In genomic region chr7:36264123-36264916, GRCh38 we compare ENCODE assay signal across 10 cellular contexts.
DNase-seq lines count a peak whose midpoint lies in the region; ATAC-seq and TF ChIP-seq lines count a peak whose summit lies in the region.
"Had no signal": no experiment of that assay in that cellular context is flagged by ENCODE, and none has a peak within 500 bp of the region (broad histone marks: within the 10 kb centered on the region; RNA-seq: fewer than 3 reads in every experiment).

No MANE protein-coding gene starts in this region.

- H3K9me3 ChIP-seq in SK-N-SH (no peaks in the 10 kb centered on the region), liver (ENCODE audit: control insufficient read depth in 4 of 4, low read length in 3 of 4) (no peaks in the 10 kb centered on the region), aorta (ENCODE audit: control insufficient read depth, low read length) (no peaks in the 10 kb centered on the region), MG63 (no peaks in the 10 kb centered on the region; the same call in 1 of the 2 replicates)

- H3K27ac ChIP-seq in SK-N-SH (ENCODE audit: low read depth in 2 of 2, low read length in 1 of 2), result peak overlapping the region in 1 of 2 experiments; percentile 16; a peak in 1 of 4 replicates
- H3K27ac ChIP-seq in liver (ENCODE audit: low read depth in 1 of 2, low read length in 2 of 2), result peak overlapping the region; percentile 29 to 33
- peak overlapping the region; percentile 11 to 89 for H3K27ac ChIP-seq in aorta (ENCODE audit: low read depth in 1 of 2, low read length in 2 of 2)

- H3F3A ChIP-seq in SK-N-SH (replicated peaks; ENCODE audit: insufficient read depth), result no peaks in the 10 kb centered on the region

- no peaks in the 10 kb centered on the region for H3K9me2 ChIP-seq in SK-N-SH

- H4K20me1 ChIP-seq in SK-N-SH (ENCODE audit: insufficient read depth), result no peaks in the 10 kb centered on the region

- ATAC-seq in SK-N-SH treated with all-trans-retinoic acid at 6 μM for 48 hours (no peak), aorta (ENCODE audit: low FRiP score) (peak; percentile 73)

- TF ChIP-seq RAD21 in SK-N-SH (IDR thresholded peaks at IDR 0.05; ENCODE audit: low read length), result no peak
- TF ChIP-seq RAD21 in liver (IDR thresholded peaks at IDR 0.05), result no peak

- no peak for TF ChIP-seq EP300 in SK-N-SH (IDR thresholded peaks at IDR 0.05; ENCODE audit: borderline replicate concordance in 1 of 2, low read depth in 1 of 2, low read length in 1 of 2)

- no peaks in the 10 kb centered on the region for H3K79me2 ChIP-seq in SK-N-SH (ENCODE audit: insufficient read depth)

- CTCF ChIA-PET in SK-N-SH (lab: Yijun Ruan, JAX), result interaction anchor here (0.6 to 2.6 kb wide), 10 partner anchors 9 to 279 kb away, joined by 3 to 11 read pairs (median 4); no protein-coding TSS in a partner anchor

- H3K4me1 ChIP-seq in SK-N-SH (ENCODE audit: control insufficient read depth in 1 of 2, insufficient read depth in 2 of 2, low read depth in 1 of 2, low read length in 1 of 2) (peaks cover 0 to 18% of the 10 kb centered on the region in 2 experiments; a peak in 2 of 4 replicates), liver (ENCODE audit: control insufficient read depth in 4 of 4, insufficient read depth in 4 of 4, low read length in 3 of 4) (peaks cover 0 to 17% (median 9%) of the 10 kb centered on the region in 4 donors), aorta (ENCODE audit: control insufficient read depth in 1 of 2, insufficient read depth in 2 of 2, low read length in 2 of 2) (peaks cover 3 to 17% of the 10 kb centered on the region in 2 donors)

- H3K27me3 ChIP-seq in SK-N-SH (ENCODE audit: insufficient read depth) (no peaks in the 10 kb centered on the region), liver (ENCODE audit: control insufficient read depth in 4 of 4, insufficient read depth in 4 of 4, low read length in 3 of 4) (no peaks in the 10 kb centered on the region), aorta (ENCODE audit: control insufficient read depth in 1 of 2, insufficient read depth in 2 of 2, low read length in 1 of 2) (no peaks in the 10 kb centered on the region), MG63 (no peaks in the 10 kb centered on the region)

- DNase-seq in SK-N-SH (peak; percentile 21), NOMO-1 (lab: John Stamatoyannopoulos, UW; ENCODE audit: unreplicated experiment in 2 of 2) (peak; percentile 78 to 86), aorta (peak in 1 of 2 donors; percentile 65), amniotic stem cell (lab: John Stamatoyannopoulos, UW) (no peak), MG63 (no peak)
- no peak for DNase-seq in central memory CD4-positive, alpha-beta T cell
- DNase-seq: activated CD4-positive, alpha-beta memory T cell treated with anti-CD3 and anti-CD28 coated beads for 36 hours; natural killer cell had no signal

- 90% methylated on average over 8 of the region's 8 CpGs for WGBS in SK-N-SH (ENCODE audit: low lambda C conversion rate)
- WGBS in liver, result 71% methylated on average over 8 of the region's 8 CpGs
- 15 to 18% methylated on average over 8 of the region's 8 CpGs for WGBS in aorta, 2 donors

- no peaks in the 10 kb centered on the region for H3K36me3 ChIP-seq in SK-N-SH (replicated peaks in 1 of 2; ENCODE audit: control insufficient read depth in 1 of 2, insufficient read depth in 2 of 2, low read length in 1 of 2)
- H3K36me3 ChIP-seq in liver (ENCODE audit: control insufficient read depth in 4 of 4, insufficient read depth in 3 of 4, low read depth in 1 of 4, low read length in 3 of 4), result no peaks in the 10 kb centered on the region
- no peaks in the 10 kb centered on the region for H3K36me3 ChIP-seq in aorta (ENCODE audit: control insufficient read depth in 1 of 2, insufficient read depth in 2 of 2, low read length in 1 of 2)
- no peaks in the 10 kb centered on the region for H3K36me3 ChIP-seq in MG63

- H3K4me3 ChIP-seq in SK-N-SH (ENCODE audit: low read depth in 2 of 2, low read length in 1 of 2) (no peak overlapping the region), liver (ENCODE audit: low read depth in 1 of 3, low read length in 3 of 3) (no peak overlapping the region), aorta (ENCODE audit: low read length in 2 of 2) (no peak overlapping the region), MG63 (no peak overlapping the region)

- H3K9ac ChIP-seq in SK-N-SH (no peak overlapping the region), liver (ENCODE audit: low read depth in 1 of 2, low read length in 2 of 2) (no peak overlapping the region)

- no peak overlapping the region for H3K4me2 ChIP-seq in SK-N-SH

- no peak overlapping the region for H2AFZ ChIP-seq in SK-N-SH (ENCODE audit: low read depth)

- POLR2A ChIA-PET in SK-N-SH (lab: Yijun Ruan, JAX), result interaction anchor here (0.9 kb wide), 1 partner anchor 49 kb away, joined by 3 read pairs; no protein-coding TSS in a partner anchor

- intact Hi-C loops in aorta (cut with DNase I), result no loop called here

- TF ChIP-seq CTCF in SK-N-SH (IDR thresholded peaks at IDR 0.05) (no peak), liver (IDR thresholded peaks at IDR 0.05; ENCODE audit: low read depth, low read length, missing input control) (no peak)

TF ChIP-seq in SK-N-SH, 30 proteins besides CTCF, POLR2A, EP300 and RAD21:
- TF ChIP-seq FOSL2 (IDR thresholded peaks at IDR 0.05; ENCODE audit: borderline replicate concordance, low read depth), result no peak

TF ChIP-seq in SK-N-SH treated with all-trans-retinoic acid at 6 μM for 48 hours, 23 proteins besides CTCF, POLR2A, EP300 and RAD21:
- TF ChIP-seq BACH2 (CRISPR knock-in tag; IDR thresholded peaks at IDR 0.05; ENCODE audit: borderline replicate concordance) (no peak), ESRRG (CRISPR knock-in tag; IDR thresholded peaks at IDR 0.05) (no peak), PPARA (CRISPR knock-in tag; IDR thresholded peaks at IDR 0.05; ENCODE audit: borderline replicate concordance) (no peak), ZNF565 (CRISPR knock-in tag; conservative IDR thresholded peaks at IDR 0.05; ENCODE audit: low read depth) (no peak), ZFP30 (CRISPR knock-in tag; IDR thresholded peaks at IDR 0.05) (no peak), ZC3H10 (CRISPR knock-in tag; IDR thresholded peaks at IDR 0.05) (no peak), CSDC2 (CRISPR knock-in tag; IDR thresholded peaks at IDR 0.05) (no peak), TSHZ2 (CRISPR knock-in tag; IDR thresholded peaks at IDR 0.05) (no peak), OSR1 (CRISPR knock-in tag; IDR thresholded peaks at IDR 0.05) (no peak)
TF ChIP-seq in SK-N-SH treated with all-trans-retinoic acid at 6 μM for 48 hours: peak in this region for 0.

TF ChIP-seq in liver, 16 proteins besides CTCF, POLR2A, EP300 and RAD21:
- no peak for TF ChIP-seq EGR1 (IDR thresholded peaks at IDR 0.05; ENCODE audit: low read depth in 2 of 2)
- TF ChIP-seq JUND (IDR thresholded peaks at IDR 0.05), result no peak
- TF ChIP-seq FOXA1 (IDR thresholded peaks at IDR 0.05), result no peak
- TF ChIP-seq HNF4A (conservative IDR thresholded peaks at IDR 0.05), result no peak
- no peak for TF ChIP-seq ZBTB33 (IDR thresholded peaks at IDR 0.05)
- TF ChIP-seq NR2F2 (IDR thresholded peaks at IDR 0.05), result no peak

Comparison
In these comparisons a context has a peak if more than half of its experiments do, and no peak if none do; other contexts are left out.
1. DNase-seq: peak in SK-N-SH (single experiment) and NOMO-1 (2 of 2); none in central memory CD4-positive, alpha-beta T cell (single experiment), amniotic stem cell (single experiment) and MG63 (single experiment).